ENCODE assay signal across 8 cellular contexts in genomic region chr3:149657796-149658443, GRCh38. TPM values are rescaled to one million over a fixed set of nuclear protein-coding genes. Genes with fewer than 3 reads are reported as not detected.
A peak's percentile ranks its signal among the peaks of the same experiment; 100 is the strongest.
DNase-seq lines count a peak whose midpoint lies in the region; ATAC-seq and TF ChIP-seq lines count a peak whose summit lies in the region.

Gene WWTR1 (minus strand): TSS chr3:149658025. CDS start chr3:149657306, 719 bp downstream.

- H3K27me3 ChIP-seq in neural progenitor cell, result peaks cover 31% of the 10 kb centered on the region

- H3F3A ChIP-seq in neural progenitor cell (ENCODE audit: low read depth), result peaks cover 20% of the 10 kb centered on the region

- peak within 1 kb of the TSS; percentile 31 for H3K9ac ChIP-seq in neural progenitor cell

- H3K4me1 ChIP-seq in neural progenitor cell, result no peaks in the 10 kb centered on the region

- no peaks in the 10 kb centered on the region for H3K9me3 Mint-ChIP-seq in activated naive CD8-positive, alpha-beta T cell treated with anti-CD3 and anti-CD28 coated beads, Interleukin-2, amount 10 ng/mL, durations not matched to agents 7 days and 5 days
- peaks cover 2% of the 10 kb centered on the region for H3K9me3 Mint-ChIP-seq in neural progenitor cell

- no peaks in the 10 kb centered on the region for H3K36me3 ChIP-seq in neural progenitor cell

- peak; percentile 76 for ATAC-seq in GM18867 (IDR thresholded peaks at IDR 0.05; ENCODE audit: unreplicated experiment)
- ATAC-seq in HG03025 (IDR thresholded peaks at IDR 0.05; ENCODE audit: low FRiP score, unreplicated experiment), result peak; percentile 66
- peak; percentile 56 for ATAC-seq in activated naive CD8-positive, alpha-beta T cell treated with anti-CD3 and anti-CD28 coated beads, Interleukin-2, amount 10 ng/mL, durations not matched to agents 7 days and 5 days (ENCODE audit: low read depth)

- TF ChIP-seq CTCF in AG10803 (conservative IDR thresholded peaks at IDR 0.05; ENCODE audit: low read length), result no peak
- TF ChIP-seq CTCF in neural progenitor cell (IDR thresholded peaks at IDR 0.05), result no peak

- H3K79me2 ChIP-seq in neural progenitor cell (ENCODE audit: low read depth), result no peaks in the 10 kb centered on the region

- H3K27ac ChIP-seq in neural progenitor cell, result peak within 1 kb of the TSS; percentile 10

- H3K4me2 ChIP-seq in neural progenitor cell, result peak within 1 kb of the TSS; percentile 80

- peak; percentile 93 for DNase-seq in AG10803 (ENCODE audit: low read depth)
- peak; percentile 51 for DNase-seq in NCI-H774 (lab: John Stamatoyannopoulos, UW)
- DNase-seq in activated naive CD8-positive, alpha-beta T cell treated with anti-CD3 and anti-CD28 coated beads, Interleukin-2, amount 10 ng/mL, durations not matched to agents 7 days and 5 days, result peak; percentile 53
- DNase-seq in glomerular endothelial cell (ENCODE audit: extremely low read depth, low read depth, low spot score), result no peak
- DNase-seq in neural progenitor cell (ENCODE audit: low spot score), result peak; percentile 92
- no peak for DNase-seq in inferior parietal cortex (ENCODE audit: extremely low spot score)

- peaks cover 12% of the 10 kb centered on the region for H3K4me1 Mint-ChIP-seq in activated naive CD8-positive, alpha-beta T cell treated with anti-CD3 and anti-CD28 coated beads, Interleukin-2, amount 10 ng/mL, durations not matched to agents 7 days and 5 days
- peaks cover 45% of the 10 kb centered on the region for H3K4me1 Mint-ChIP-seq in neural progenitor cell

- POLR2A ChIA-PET in activated naive CD8-positive, alpha-beta T cell treated with anti-CD3 and anti-CD28 coated beads, Interleukin-2, amount 10 ng/mL, durations not matched to agents 7 days and 5 days (lab: Charles Lee), result interaction anchor here (0.9 kb wide), 1 partner anchor 95 kb away, joined by 3 read pairs; the partner anchor contains the start of gene COMMD2

- H3K4me3 ChIP-seq in AG10803 (ENCODE audit: low read length), result peak within 1 kb of the TSS; percentile 89
- H3K4me3 ChIP-seq in neural progenitor cell, result peak within 1 kb of the TSS; percentile 63

- peak within 1 kb of the TSS; percentile 89 for H3K4me3 Mint-ChIP-seq in activated naive CD8-positive, alpha-beta T cell treated with anti-CD3 and anti-CD28 coated beads, Interleukin-2, amount 10 ng/mL, durations not matched to agents 7 days and 5 days
- peak within 1 kb of the TSS; percentile 99 for H3K4me3 Mint-ChIP-seq in neural progenitor cell

- no peaks in the 10 kb centered on the region for H3K9me3 ChIP-seq in neural progenitor cell (ENCODE audit: low read depth)

- no peak within 1 kb of the TSS for H3K27ac Mint-ChIP-seq in activated naive CD8-positive, alpha-beta T cell treated with anti-CD3 and anti-CD28 coated beads, Interleukin-2, amount 10 ng/mL, durations not matched to agents 7 days and 5 days
- H3K27ac Mint-ChIP-seq in neural progenitor cell, result peak within 1 kb of the TSS; percentile 100

- peak within 1 kb of the TSS; percentile 71 for H2AFZ ChIP-seq in neural progenitor cell (replicated peaks)

- H3K27me3 Mint-ChIP-seq in activated naive CD8-positive, alpha-beta T cell treated with anti-CD3 and anti-CD28 coated beads, Interleukin-2, amount 10 ng/mL, durations not matched to agents 7 days and 5 days, result peaks cover 66% of the 10 kb centered on the region
- no peaks in the 10 kb centered on the region for H3K27me3 Mint-ChIP-seq in neural progenitor cell (ENCODE audit: insufficient read depth, low read depth)

- peaks cover 7% of the 10 kb centered on the region for H4K20me1 ChIP-seq in neural progenitor cell (ENCODE audit: low read depth)

- H3K36me3 Mint-ChIP-seq in activated naive CD8-positive, alpha-beta T cell treated with anti-CD3 and anti-CD28 coated beads, Interleukin-2, amount 10 ng/mL, durations not matched to agents 7 days and 5 days, result no peaks in the 10 kb centered on the region
- peaks cover 25% of the 10 kb centered on the region for H3K36me3 Mint-ChIP-seq in neural progenitor cell

RNA-seq across cellular contexts. Expression of gene WWTR1, which starts in this region (rescaled TPM):
- total RNA-seq in activated naive CD8-positive, alpha-beta T cell treated with anti-CD3 and anti-CD28 coated beads, Interleukin-2, amount 10 ng/mL, durations not matched to agents 7 days and 5 days, result under 1 TPM; 0.55 to 0.79 TPM
- total RNA-seq in glomerular endothelial cell (120 and 183 TPM in 2 replicates), neural progenitor cell (ENCODE audit: low replicate concordance) (8.0 and 13.9 TPM in 2 replicates)

Comparison
In these comparisons a context has a peak if more than half of its experiments do, and no peak if none do; other contexts are left out.
1. Peak in DNase-seq and ATAC-seq in activated naive CD8-positive, alpha-beta T cell treated with anti-CD3 and anti-CD28 coated beads, Interleukin-2, amount 10 ng/mL, durations not matched to agents 7 days and 5 days; RNA of the gene not detected or under 1 TPM.
2. DNase-seq: peak in AG10803 (single experiment), NCI-H774 (single experiment) and neural progenitor cell (single experiment); none in glomerular endothelial cell (single experiment) and inferior parietal cortex (single experiment).
3. Peak in every context shown above with its lines, with median percentiles within 50 percentile points of each other: ATAC-seq.